In genomic region chr16:67425046-67425445, GRCh38 we compare ENCODE assay signal across 2 cellular contexts.
TF ChIP-seq lines count a peak whose summit lies in the region.

No MANE protein-coding gene starts in this region.

TF ChIP-seq in IMR-90, 13 proteins besides CTCF, POLR2A, EP300 and RAD21:
- no peak for TF ChIP-seq USF2 (IDR thresholded peaks at IDR 0.05; ENCODE audit: low read depth, low read length)
- no peak for TF ChIP-seq CEBPB (IDR thresholded peaks at IDR 0.05; ENCODE audit: low read depth, low read length)

TF ChIP-seq in SK-N-SH treated with all-trans-retinoic acid at 6 μM for 48 hours, 23 proteins besides CTCF, POLR2A, EP300 and RAD21:
- TF ChIP-seq ZFP30 (CRISPR knock-in tag; IDR thresholded peaks at IDR 0.05): no peak
- no peak for TF ChIP-seq GLIS3 (CRISPR knock-in tag; IDR thresholded peaks at IDR 0.05)
- no peak for TF ChIP-seq ISL1 (CRISPR knock-in tag; IDR thresholded peaks at IDR 0.05)
- no peak for TF ChIP-seq ZNF70 (CRISPR knock-in tag; IDR thresholded peaks at IDR 0.05)
- TF ChIP-seq CSDC2 (CRISPR knock-in tag; IDR thresholded peaks at IDR 0.05): no peak
- TF ChIP-seq ZNF565 (CRISPR knock-in tag; conservative IDR thresholded peaks at IDR 0.05; ENCODE audit: low read depth): no peak
- no peak for TF ChIP-seq BACH2 (CRISPR knock-in tag; IDR thresholded peaks at IDR 0.05; ENCODE audit: borderline replicate concordance)
- no peak for TF ChIP-seq TOX (CRISPR knock-in tag; IDR thresholded peaks at IDR 0.05; ENCODE audit: borderline replicate concordance)
- TF ChIP-seq PATZ1 (CRISPR knock-in tag; IDR thresholded peaks at IDR 0.05; ENCODE audit: borderline replicate concordance): no peak
- no peak for TF ChIP-seq ESRRG (CRISPR knock-in tag; IDR thresholded peaks at IDR 0.05)
- no peak for TF ChIP-seq TCF4 (CRISPR knock-in tag; IDR thresholded peaks at IDR 0.05; ENCODE audit: borderline replicate concordance)
- TF ChIP-seq RARB (CRISPR knock-in tag; IDR thresholded peaks at IDR 0.05): no peak
- no peak for TF ChIP-seq POU6F1 (CRISPR knock-in tag; IDR thresholded peaks at IDR 0.05; ENCODE audit: borderline replicate concordance, low read depth)
- no peak for TF ChIP-seq CSRNP3 (CRISPR knock-in tag; IDR thresholded peaks at IDR 0.05)
- no peak for TF ChIP-seq SNAI2 (CRISPR knock-in tag; IDR thresholded peaks at IDR 0.05)
- no peak for TF ChIP-seq CREB5 (CRISPR knock-in tag; IDR thresholded peaks at IDR 0.05; ENCODE audit: low read depth)
- no peak for TF ChIP-seq ZC3H10 (CRISPR knock-in tag; IDR thresholded peaks at IDR 0.05)
- TF ChIP-seq ARNTL (CRISPR knock-in tag; IDR thresholded peaks at IDR 0.05; ENCODE audit: borderline replicate concordance, low read depth): no peak
- no peak for TF ChIP-seq OSR1 (CRISPR knock-in tag; IDR thresholded peaks at IDR 0.05)
- TF ChIP-seq PPARA (CRISPR knock-in tag; IDR thresholded peaks at IDR 0.05; ENCODE audit: borderline replicate concordance): no peak
